In the genomic region with DNA sequence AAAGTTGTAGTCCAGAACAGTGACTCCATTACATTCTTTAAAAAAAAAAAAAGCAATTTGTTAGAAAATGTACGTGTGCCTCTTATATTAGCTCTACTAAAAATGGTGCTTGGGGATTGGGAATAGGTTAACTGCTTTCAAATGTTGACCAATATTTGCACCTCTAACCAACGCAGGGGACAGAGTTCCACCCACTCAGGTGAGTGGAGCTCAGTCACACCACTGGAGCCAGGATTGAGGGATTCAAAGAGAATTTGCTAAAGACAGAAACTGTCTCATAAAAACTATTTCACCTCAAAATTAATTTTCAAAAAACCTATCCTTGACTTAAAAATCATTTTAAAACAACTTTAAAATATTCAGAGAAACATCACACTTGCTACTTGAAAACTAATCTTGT, we compare ENCODE assay signal across 19 cellular contexts.
DNase-seq lines count a peak whose midpoint lies in the region; ATAC-seq, FAIRE-seq and TF ChIP-seq lines count a peak whose summit lies in the region.
"Had no signal": no experiment of that assay in that cellular context is flagged by ENCODE, and none has a peak within 500 bp of the region (broad histone marks: within the 10 kb centered on the region; RNA-seq: fewer than 3 reads in every experiment).

No MANE protein-coding gene starts in this region.

- no peak overlapping the region for H2AK5ac ChIP-seq in IMR-90 (ENCODE audit: low read depth, low read length)

- H3K18ac ChIP-seq in IMR-90 (ENCODE audit: low read depth, low read length) = peak overlapping the region; percentile 50; the same call in 1 of the 2 replicates

- no peak overlapping the region for H3K4ac ChIP-seq in IMR-90 (ENCODE audit: low read depth, low read length)

- CTCF ChIA-PET in IMR-90 (lab: Yijun Ruan, JAX) = interaction anchor here (0.8 to 1.5 kb wide), 3 partner anchors 9 to 268 kb away, joined by 3 to 4 read pairs (median 3); no protein-coding TSS in a partner anchor

- H3K4me3 ChIP-seq in IMR-90 (ENCODE audit: insufficient read depth, low read depth, low read length) (no peak overlapping the region), bronchial epithelial cell (ENCODE audit: low read depth, low read length) (no peak overlapping the region)

- H2BK5ac ChIP-seq in IMR-90 (ENCODE audit: low read depth, low read length, poor library complexity, severe bottlenecking) = peak overlapping the region; percentile 40

- DNase-seq in IMR-90 (no peak), bronchial epithelial cell (ENCODE audit: low read depth) (peak; percentile 5), type B pancreatic cell (ENCODE audit: extremely low spot score, unreplicated experiment) (no peak)
- no peak for DNase-seq in effector memory CD8-positive, alpha-beta T cell
- DNase-seq in activated effector memory CD4-positive, alpha-beta T cell treated with Interleukin-2 at 50 U/mL for 16 hours = no peak
- DNase-seq: activated B cell treated with CpG ODN at 0.5 μM for 24 hours; activated CD4-positive, alpha-beta memory T cell treated with anti-CD3 and anti-CD28 coated beads for 36 hours; activated naive CD8-positive, alpha-beta T cell treated with anti-CD3 and anti-CD28 coated beads, Interleukin-2, amount 50 U/mL, for 24 hours; CD4-positive, CD25-positive, alpha-beta regulatory T cell; DMS 273 treated with DMSO at 0.1 percent for 48 hours; effector memory CD4-positive, alpha-beta T cell; KG1; NCI-H1436 treated with DMSO at 0.1 percent for 48 hours; stimulated activated CD4-positive, alpha-beta T cell treated with anti-CD3 and anti-CD28 coated beads, Interleukin-4, amount 100 ng/mL, for 24 hours; stimulated activated naive B cell treated with anti-CD40 and anti-IgM and Interleukin-4, amounts not matched to agents 10 μg/mL and 1 μg/mL and 100 μg/mL, for 72 hours had no signal

- H2BK120ac ChIP-seq in IMR-90 (ENCODE audit: low read depth, low read length) = peak overlapping the region; percentile 24

- H3K36me3 Mint-ChIP-seq in nephron (ENCODE audit: low read depth) (no peaks in the 10 kb centered on the region), type B pancreatic cell (no peaks in the 10 kb centered on the region)
- no peaks in the 10 kb centered on the region for H3K36me3 Mint-ChIP-seq in effector memory CD8-positive, alpha-beta T cell (ENCODE audit: insufficient read depth)
- H3K36me3 Mint-ChIP-seq: activated CD4-positive, alpha-beta memory T cell treated with anti-CD3 and anti-CD28 coated beads for 36 hours; CD4-positive, CD25-positive, alpha-beta regulatory T cell; stimulated activated naive B cell treated with anti-CD40 and anti-IgM and Interleukin-4, amounts not matched to agents 10 μg/mL and 1 μg/mL and 100 μg/mL, for 72 hours had no signal

- H3K27me3 Mint-ChIP-seq in nephron (ENCODE audit: low read depth) (no peaks in the 10 kb centered on the region), type B pancreatic cell (no peaks in the 10 kb centered on the region)
- no peaks in the 10 kb centered on the region for H3K27me3 Mint-ChIP-seq in effector memory CD8-positive, alpha-beta T cell
- H3K27me3 Mint-ChIP-seq: activated B cell treated with CpG ODN at 0.5 μM for 24 hours; activated CD4-positive, alpha-beta memory T cell treated with anti-CD3 and anti-CD28 coated beads for 36 hours; activated naive CD8-positive, alpha-beta T cell treated with anti-CD3 and anti-CD28 coated beads, Interleukin-2, amount 50 U/mL, for 24 hours; CD4-positive, CD25-positive, alpha-beta regulatory T cell; stimulated activated naive B cell treated with anti-CD40 and anti-IgM and Interleukin-4, amounts not matched to agents 10 μg/mL and 1 μg/mL and 100 μg/mL, for 72 hours had no signal

- peak overlapping the region; percentile 18 to 56; a peak in 2 of 4 replicates for H4K8ac ChIP-seq in IMR-90 (ENCODE audit: low read depth in 2 of 2, low read length in 2 of 2)

- no peaks in the 10 kb centered on the region for H3K9me3 ChIP-seq in IMR-90 (ENCODE audit: control insufficient read depth, insufficient read depth, low read length)

- no peaks in the 10 kb centered on the region for H3K9me3 Mint-ChIP-seq in nephron
- no peaks in the 10 kb centered on the region for H3K9me3 Mint-ChIP-seq in type B pancreatic cell
- H3K9me3 Mint-ChIP-seq in effector memory CD8-positive, alpha-beta T cell = peaks cover 0 to 2% of the 10 kb centered on the region in 2 donors
- H3K9me3 Mint-ChIP-seq: activated B cell treated with CpG ODN at 0.5 μM for 24 hours; activated CD4-positive, alpha-beta memory T cell treated with anti-CD3 and anti-CD28 coated beads for 36 hours; stimulated activated naive B cell treated with anti-CD40 and anti-IgM and Interleukin-4, amounts not matched to agents 10 μg/mL and 1 μg/mL and 100 μg/mL, for 72 hours had no signal

- H2BK15ac ChIP-seq in IMR-90 (ENCODE audit: low read depth, low read length) = no peak overlapping the region

- intact Hi-C loops in IMR-90 (cut with micrococcal nuclease) = loop anchor here (5.0 kb wide), 3 partner anchors 57 to 88 kb away; partner anchors contain the start of gene PDE10A

- H3K4me2 ChIP-seq in IMR-90 (ENCODE audit: low read depth, low read length) = peak overlapping the region; percentile 18; the same call in 1 of the 2 replicates

- no peak for TF ChIP-seq CTCF in IMR-90 (conservative IDR thresholded peaks at IDR 0.05; ENCODE audit: low read depth, low read length)
- no peak for TF ChIP-seq CTCF in bronchial epithelial cell (IDR thresholded peaks at IDR 0.05; ENCODE audit: insufficient read depth, low read length, severe bottlenecking)
- no peak for TF ChIP-seq CTCF in nephron (IDR thresholded peaks at IDR 0.05; ENCODE audit: unreplicated experiment in 3 of 3)
- TF ChIP-seq CTCF in type B pancreatic cell (conservative IDR thresholded peaks at IDR 0.05) = no peak

- peaks cover 20% of the 10 kb centered on the region for H3K4me1 ChIP-seq in IMR-90 (ENCODE audit: control insufficient read depth, insufficient read depth, low read length)

- H3K23ac ChIP-seq in IMR-90 (ENCODE audit: low read depth, low read length) = peak overlapping the region; percentile 13; the same call in 1 of the 2 replicates

- no peak for FAIRE-seq in bronchial epithelial cell (lab: Jason Lieb, UNC)
- FAIRE-seq: GM19239, keratinocyte had no signal

- no peak overlapping the region for H3K14ac ChIP-seq in IMR-90 (replicated peaks; ENCODE audit: low read depth, low read length)

- BruUV-seq in IMR-90 (replicated peaks; lab: Mats Ljungman, UMichigan) = no TSS peak

- in situ Hi-C loops in IMR-90 (cut with MboI; ENCODE audit: low sequenced_read_pairs) = no loop called here

- peaks cover 13% of the 10 kb centered on the region; the same call in 1 of the 2 replicates for H3K9me1 ChIP-seq in IMR-90 (ENCODE audit: insufficient read depth, low read length)

- no peak overlapping the region for H4K5ac ChIP-seq in IMR-90 (ENCODE audit: low read depth, low read length)

- no peak overlapping the region for H3K9ac ChIP-seq in IMR-90 (ENCODE audit: low read depth, low read length)

- H4K91ac ChIP-seq in IMR-90 (ENCODE audit: insufficient read depth, low read depth, low read length) = peak overlapping the region; percentile 44; the same call in 1 of the 2 replicates

- H3K56ac ChIP-seq in IMR-90 (ENCODE audit: extremely low read depth, insufficient read depth, low read length) = no peak overlapping the region

- H3K79me1 ChIP-seq in IMR-90 (ENCODE audit: low read depth in 1 of 2, low read length in 2 of 2) = peaks cover 21 to 48% of the 10 kb centered on the region in 2 experiments

- H2BK20ac ChIP-seq in IMR-90 (ENCODE audit: low read depth, low read length) = no peak overlapping the region

- dilution Hi-C loops in IMR-90 (cut with HindIII; ENCODE audit: low sequenced_read_pairs, unreplicated experiment) = no loop called here

- H3K27me3 ChIP-seq in IMR-90 (ENCODE audit: control insufficient read depth, insufficient read depth, low read length) (no peaks in the 10 kb centered on the region), bronchial epithelial cell (ENCODE audit: control insufficient read depth, insufficient read depth, low read length) (no peaks in the 10 kb centered on the region)

- H4K20me1 ChIP-seq in IMR-90 (ENCODE audit: insufficient read depth, low read length) = peaks cover 5% of the 10 kb centered on the region; the same call in 1 of the 2 replicates

- H3K27ac Mint-ChIP-seq in nephron (peak overlapping the region in 2 of 3 experiments; percentile 78 to 81), type B pancreatic cell (peak overlapping the region; percentile 35)
- H3K27ac Mint-ChIP-seq in effector memory CD8-positive, alpha-beta T cell = no peak overlapping the region
- H3K27ac Mint-ChIP-seq: activated B cell treated with CpG ODN at 0.5 μM for 24 hours; activated CD4-positive, alpha-beta memory T cell treated with anti-CD3 and anti-CD28 coated beads for 36 hours; activated naive CD8-positive, alpha-beta T cell treated with anti-CD3 and anti-CD28 coated beads, Interleukin-2, amount 50 U/mL, for 24 hours; CD4-positive, CD25-positive, alpha-beta regulatory T cell; stimulated activated naive B cell treated with anti-CD40 and anti-IgM and Interleukin-4, amounts not matched to agents 10 μg/mL and 1 μg/mL and 100 μg/mL, for 72 hours had no signal

- H2AK9ac ChIP-seq in IMR-90 (replicated peaks; ENCODE audit: low read depth, low read length, poor library complexity) = no peak overlapping the region

- no CpG with 5 or more reads among the region's 2 CpGs for WGBS in IMR-90 (ENCODE audit: extremely low coverage in 2 of 2, insufficient read length in 1 of 2), 2 experiments

- no peak overlapping the region for H3K27ac ChIP-seq in IMR-90 (ENCODE audit: insufficient read depth, low read length)

- peaks cover 20% of the 10 kb centered on the region for H3K4me1 Mint-ChIP-seq in nephron
- peaks cover 17% of the 10 kb centered on the region for H3K4me1 Mint-ChIP-seq in type B pancreatic cell (ENCODE audit: unreplicated experiment)
- H3K4me1 Mint-ChIP-seq in effector memory CD8-positive, alpha-beta T cell (ENCODE audit: low read depth in 2 of 2) = no peaks in the 10 kb centered on the region
- H3K4me1 Mint-ChIP-seq: activated B cell treated with CpG ODN at 0.5 μM for 24 hours; activated naive CD8-positive, alpha-beta T cell treated with anti-CD3 and anti-CD28 coated beads, Interleukin-2, amount 50 U/mL, for 24 hours; CD4-positive, CD25-positive, alpha-beta regulatory T cell had no signal

- TF ChIP-seq RAD21 in IMR-90 (IDR thresholded peaks at IDR 0.05; ENCODE audit: low read length) = no peak

- POLR2A ChIA-PET in IMR-90 (lab: Charles Lee; ENCODE audit: unreplicated experiment) = interaction anchor here (0.5 kb wide), 1 partner anchor 53 kb away, joined by 3 read pairs; no protein-coding TSS in a partner anchor

- TF ChIP-seq POLR2A in IMR-90 (IDR thresholded peaks at IDR 0.05; ENCODE audit: low read depth, low read length) = no peak

- ATAC-seq in IMR-90 (ENCODE audit: low read depth) (no peak), HG03045 (IDR thresholded peaks at IDR 0.05; ENCODE audit: unreplicated experiment) (no peak)
- no peak for ATAC-seq in effector memory CD8-positive, alpha-beta T cell (replicated peaks)
- ATAC-seq: activated naive CD8-positive, alpha-beta T cell treated with anti-CD3 and anti-CD28 coated beads, Interleukin-2, amount 50 U/mL, for 24 hours; stimulated activated naive B cell treated with anti-CD40 and anti-IgM and Interleukin-4, amounts not matched to agents 10 μg/mL and 1 μg/mL and 100 μg/mL, for 72 hours had no signal

- H3K4me3 Mint-ChIP-seq in nephron (no peak overlapping the region), type B pancreatic cell (no peak overlapping the region)
- H3K4me3 Mint-ChIP-seq in effector memory CD8-positive, alpha-beta T cell = no peak overlapping the region
- H3K4me3 Mint-ChIP-seq: activated B cell treated with CpG ODN at 0.5 μM for 24 hours; activated CD4-positive, alpha-beta memory T cell treated with anti-CD3 and anti-CD28 coated beads for 36 hours; activated naive CD8-positive, alpha-beta T cell treated with anti-CD3 and anti-CD28 coated beads, Interleukin-2, amount 50 U/mL, for 24 hours; CD4-positive, CD25-positive, alpha-beta regulatory T cell; stimulated activated naive B cell treated with anti-CD40 and anti-IgM and Interleukin-4, amounts not matched to agents 10 μg/mL and 1 μg/mL and 100 μg/mL, for 72 hours had no signal

- H3K36me3 ChIP-seq in IMR-90 (ENCODE audit: control insufficient read depth, insufficient read depth, low read length) (no peaks in the 10 kb centered on the region), bronchial epithelial cell (ENCODE audit: control insufficient read depth, insufficient read depth, low read length) (no peaks in the 10 kb centered on the region)

- no peak overlapping the region for H2AFZ ChIP-seq in IMR-90 (replicated peaks; ENCODE audit: low read length, poor library complexity)

Comparison
In these comparisons a context has a peak if more than half of its experiments do, and no peak if none do; other contexts are left out.
1. H3K27ac Mint-ChIP-seq: peak in nephron (2 of 3) and type B pancreatic cell (single experiment); none in effector memory CD8-positive, alpha-beta T cell (0 of 2).